Comparison of ENCODE assay signal across 12 cellular contexts in genomic region chr4:152709675-152710438, GRCh38. TPM values are rescaled to one million over a fixed set of nuclear protein-coding genes. Genes with fewer than 3 reads are reported as not detected.
DNase-seq lines count a peak whose midpoint lies in the region; ATAC-seq and TF ChIP-seq lines count a peak whose summit lies in the region.
"Had no signal": no experiment of that assay in that cellular context is flagged by ENCODE, and none has a peak within 500 bp of the region (broad histone marks: within the 10 kb centered on the region; RNA-seq: fewer than 3 reads in every experiment).

No MANE protein-coding gene starts in this region.

- H3K36me3 Mint-ChIP-seq in endodermal cell (ENCODE audit: low read depth) = peaks cover 2% of the 10 kb centered on the region
- H3K36me3 Mint-ChIP-seq: CD14-positive monocyte had no signal

- no peaks in the 10 kb centered on the region for H3K27me3 ChIP-seq in endodermal cell (ENCODE audit: control insufficient read depth, insufficient read depth, low read length, poor library complexity, severe bottlenecking)

- peak; percentile 5 for DNase-seq in stimulated activated CD4-positive, alpha-beta T cell treated with anti-CD3 and anti-CD28 coated beads, Interleukin-1b, Interleukin-23, amount 100 ng/mL, for 48 hours
- DNase-seq in stimulated activated CD4-positive, alpha-beta T cell treated with anti-CD3 and anti-CD28 coated beads, Interleukin-4, amount 100 ng/mL, for 1 hour = no peak
- DNase-seq in HT1080 (ENCODE audit: low read depth) (peak; percentile 32), endodermal cell (peak; percentile 92), lower leg skin (ENCODE audit: low spot score in 2 of 2) (no peak), NCI-H146 (lab: John Stamatoyannopoulos, UW) (no peak), medulla oblongata (ENCODE audit: extremely low spot score) (no peak)
- DNase-seq: effector CD8-positive, alpha-beta T cell; NCI-H1105 had no signal

- 69 to 90% methylated on average over 2 to 6 of the region's 6 CpGs for WGBS in endodermal cell (ENCODE audit: insufficient coverage in 1 of 2, insufficient read length in 1 of 2), 2 experiments
- WGBS in lower leg skin, 2 donors = 51 to 52% methylated on average over 6 of the region's 6 CpGs

- ATAC-seq in HG02840 (IDR thresholded peaks at IDR 0.05; ENCODE audit: low FRiP score, unreplicated experiment) = no peak

- intact Hi-C loops in lower leg skin (cut with DNase I; ENCODE audit: low total_unique reads) = no loop called here

- TF ChIP-seq CTCF in endodermal cell (conservative IDR thresholded peaks at IDR 0.05) = no peak
- no peak for TF ChIP-seq CTCF in lower leg skin (IDR thresholded peaks at IDR 0.05)

- peaks cover 2% of the 10 kb centered on the region for H3K9me3 Mint-ChIP-seq in endodermal cell

- H3K27ac Mint-ChIP-seq in endodermal cell = peak overlapping the region; percentile 80
- H3K27ac Mint-ChIP-seq: CD14-positive monocyte had no signal

- no peak overlapping the region for H3K4me3 Mint-ChIP-seq in endodermal cell
- H3K4me3 Mint-ChIP-seq: CD14-positive monocyte had no signal

- no peaks in the 10 kb centered on the region for H3K27me3 Mint-ChIP-seq in endodermal cell (ENCODE audit: insufficient read depth)

- H3K27ac ChIP-seq in endodermal cell (ENCODE audit: low read depth, low read length) = no peak overlapping the region
- H3K27ac ChIP-seq: parathyroid adenoma had no signal

- TF ChIP-seq POLR2A in lower leg skin (IDR thresholded peaks at IDR 0.05) = no peak

- no peak overlapping the region for H3K9ac ChIP-seq in endodermal cell (ENCODE audit: extremely low read depth, low read length, poor library complexity, severe bottlenecking)
- H3K9ac ChIP-seq: parathyroid adenoma had no signal

- H3K4me1 ChIP-seq in endodermal cell (ENCODE audit: control insufficient read depth, insufficient read depth, low read length) = no peaks in the 10 kb centered on the region
- H3K4me1 ChIP-seq: parathyroid adenoma had no signal

- H3K36me3 ChIP-seq in endodermal cell (ENCODE audit: control insufficient read depth, insufficient read depth, low read length) = no peaks in the 10 kb centered on the region

- H3K4me1 Mint-ChIP-seq in endodermal cell = peaks cover 48% of the 10 kb centered on the region

- H3K4me3 ChIP-seq in endodermal cell (ENCODE audit: low read length) (no peak overlapping the region), lower leg skin (ENCODE audit: low read depth, poor library complexity, severe bottlenecking) (no peak overlapping the region)

- H3K9me3 ChIP-seq in endodermal cell (ENCODE audit: control insufficient read depth, low read length) = no peaks in the 10 kb centered on the region

RNA-seq across cellular contexts. Expression of gene TMEM154, which starts 30.1 kb away (rescaled TPM):
- total RNA-seq in HT1080 (2014; rRNA removed; shearing (Covaris generic)) = 10.0 and 16.3 TPM in 2 replicates
- polyA plus RNA-seq in HT1080 (2015; cell fraction: cytosol; rRNA removed) = 18.1 and 19.7 TPM in 2 replicates
- polyA plus RNA-seq in HT1080 (2015; cell fraction: nucleus; rRNA removed) = 16.9 and 17.0 TPM in 2 replicates
- total RNA-seq in endodermal cell (1 to 10 TPM in 1 of 2 donors, under 1 TPM in 1; 0.81 to 1.6 TPM), lower leg skin (100 to 1,000 TPM in 2 of 4 donors, 10 to 100 TPM in 2; 73.1 to 139 (median 97.5) TPM)
- 0.75 TPM for polyA plus RNA-seq in endodermal cell (2013, experiment 1 of 2)
- polyA plus RNA-seq in endodermal cell (2013, experiment 2 of 2) = 2.0 TPM

Comparison
In these comparisons a context has a peak if more than half of its experiments do, and no peak if none do; other contexts are left out.
1. DNase-seq: peak in stimulated activated CD4-positive, alpha-beta T cell treated with anti-CD3 and anti-CD28 coated beads, Interleukin-1b, Interleukin-23, amount 100 ng/mL, for 48 hours (single experiment), HT1080 (single experiment) and endodermal cell (single experiment); none in stimulated activated CD4-positive, alpha-beta T cell treated with anti-CD3 and anti-CD28 coated beads, Interleukin-4, amount 100 ng/mL, for 1 hour (single experiment), lower leg skin (0 of 2), NCI-H146 (single experiment) and medulla oblongata (single experiment).